Comparison of ENCODE assay signal across 12 cellular contexts in the genomic region with DNA sequence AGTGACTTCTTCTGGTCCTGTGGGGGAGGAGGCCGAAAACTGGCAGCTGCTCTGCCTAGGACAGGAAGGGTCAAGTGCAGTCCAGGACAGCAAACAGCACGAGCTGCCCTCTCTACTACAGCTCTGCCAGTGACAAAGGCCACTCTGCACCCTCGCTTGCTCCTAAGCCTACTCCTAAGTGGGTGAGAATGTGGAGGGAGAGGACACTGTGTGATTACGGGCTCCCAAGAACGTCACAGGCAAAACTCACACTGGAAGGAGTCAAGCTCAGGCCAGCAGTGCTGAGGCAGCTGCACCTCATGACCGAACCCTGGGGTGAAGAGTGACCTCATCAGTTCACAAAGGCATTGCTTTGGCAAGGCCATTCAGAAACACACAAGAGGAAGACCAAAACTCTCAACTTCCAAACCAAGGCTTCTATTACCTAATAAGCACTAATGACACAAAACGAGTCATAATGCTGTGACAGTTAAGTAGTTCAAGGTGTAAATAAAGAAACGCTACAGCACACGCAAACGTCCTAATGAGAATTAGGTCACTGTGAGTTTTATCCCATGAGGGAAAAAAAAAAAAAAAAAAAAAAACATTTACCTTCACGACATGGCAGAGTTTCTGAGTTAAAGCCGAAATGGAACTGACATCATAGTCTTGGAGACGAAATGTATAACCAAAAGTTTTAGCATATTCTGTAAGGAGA. TPM values are rescaled to one million over a fixed set of nuclear protein-coding genes. Genes with fewer than 3 reads are reported as not detected.
DNase-seq lines count a peak whose midpoint lies in the region; ATAC-seq and TF ChIP-seq lines count a peak whose summit lies in the region.
"Had no signal": no experiment of that assay in that cellular context is flagged by ENCODE, and none has a peak within 500 bp of the region (broad histone marks: within the 10 kb centered on the region; RNA-seq: fewer than 3 reads in every experiment).

No MANE protein-coding gene starts in this region.

- no peak for ATAC-seq in WTC11
- no peak for ATAC-seq in GM18520 (IDR thresholded peaks at IDR 0.05; ENCODE audit: unreplicated experiment)

- peaks cover 4% of the 10 kb centered on the region for H3K4me1 ChIP-seq in parathyroid adenoma

- H3K4me3 ChIP-seq in foreskin fibroblast (ENCODE audit: low read depth in 1 of 2, low read length in 2 of 2) (no peak overlapping the region), parathyroid adenoma (ENCODE audit: low read depth, low read length) (no peak overlapping the region)
- H3K4me3 ChIP-seq: cardiac muscle cell had no signal

- no peaks in the 10 kb centered on the region for H3K27me3 Mint-ChIP-seq in WTC11 (ENCODE audit: low read depth)

- peaks cover 66% of the 10 kb centered on the region for H3K36me3 Mint-ChIP-seq in WTC11

- CTCF ChIA-PET in WTC11 (lab: Charles Lee): interaction anchor here (0.7 kb wide), 1 partner anchor 43 kb away, joined by 3 read pairs; no protein-coding TSS in a partner anchor

- peak; percentile 3 for DNase-seq in GM04504 (ENCODE audit: low read depth)
- DNase-seq in WTC11 (ENCODE audit: low spot score): no peak
- peak; percentile 43 to 59 for DNase-seq in foreskin fibroblast
- no peak for DNase-seq in COLO668 (lab: John Stamatoyannopoulos, UW; ENCODE audit: unreplicated experiment)
- no peak for DNase-seq in NCI-H748 treated with DMSO at 0.1 percent for 48 hours (lab: John Stamatoyannopoulos, UW)
- no peak for DNase-seq in GM03348 (ENCODE audit: low spot score)
- DNase-seq: activated CD4-positive, CD25-positive, alpha-beta regulatory T cell treated with anti-CD3 and anti-CD28 coated beads, Interleukin-2, amount 50 U/mL, for 72 hours; hippocampal formation; NCI-H1105 had no signal

- H3K9me3 Mint-ChIP-seq in WTC11: no peaks in the 10 kb centered on the region

- no peaks in the 10 kb centered on the region for H3K4me1 Mint-ChIP-seq in WTC11

- H3K4me2 ChIP-seq in parathyroid adenoma (ENCODE audit: low read length): peak overlapping the region; percentile 48

- H3K27ac Mint-ChIP-seq in WTC11: no peak overlapping the region

- no peaks in the 10 kb centered on the region for H3K36me3 ChIP-seq in parathyroid adenoma (ENCODE audit: control insufficient read depth, insufficient read depth, low read length)

- peak overlapping the region; percentile 29 for H3K27ac ChIP-seq in parathyroid adenoma
- H3K27ac ChIP-seq: cardiac muscle cell had no signal

- peaks cover 2% of the 10 kb centered on the region for H3K79me2 ChIP-seq in parathyroid adenoma

- no peaks in the 10 kb centered on the region for H3K27me3 ChIP-seq in parathyroid adenoma (ENCODE audit: control insufficient read depth, insufficient read depth, low read length)
- H3K27me3 ChIP-seq: cardiac muscle cell had no signal

- no peak overlapping the region for H3K4me3 Mint-ChIP-seq in WTC11

- POLR2A ChIA-PET in WTC11 (lab: Charles Lee): no interaction called here

- TF ChIP-seq CTCF in WTC11 (IDR thresholded peaks at IDR 0.05) (no peak), foreskin fibroblast (IDR thresholded peaks at IDR 0.05; ENCODE audit: low read depth, low read length) (no peak), parathyroid adenoma (IDR thresholded peaks at IDR 0.05) (no peak)

- H3K9me3 ChIP-seq in parathyroid adenoma (ENCODE audit: control insufficient read depth, low read length): no peaks in the 10 kb centered on the region

- H3K9ac ChIP-seq in parathyroid adenoma: no peak overlapping the region

- no peak overlapping the region for H2AFZ ChIP-seq in parathyroid adenoma

TF ChIP-seq in WTC11, 78 proteins besides CTCF, POLR2A, EP300 and RAD21:
- peak; percentile 34; the same call in 1 of the 2 replicates for TF ChIP-seq GABPB1 (CRISPR knock-in tag; IDR thresholded peaks at IDR 0.05)
- TF ChIP-seq, protein P1, sequence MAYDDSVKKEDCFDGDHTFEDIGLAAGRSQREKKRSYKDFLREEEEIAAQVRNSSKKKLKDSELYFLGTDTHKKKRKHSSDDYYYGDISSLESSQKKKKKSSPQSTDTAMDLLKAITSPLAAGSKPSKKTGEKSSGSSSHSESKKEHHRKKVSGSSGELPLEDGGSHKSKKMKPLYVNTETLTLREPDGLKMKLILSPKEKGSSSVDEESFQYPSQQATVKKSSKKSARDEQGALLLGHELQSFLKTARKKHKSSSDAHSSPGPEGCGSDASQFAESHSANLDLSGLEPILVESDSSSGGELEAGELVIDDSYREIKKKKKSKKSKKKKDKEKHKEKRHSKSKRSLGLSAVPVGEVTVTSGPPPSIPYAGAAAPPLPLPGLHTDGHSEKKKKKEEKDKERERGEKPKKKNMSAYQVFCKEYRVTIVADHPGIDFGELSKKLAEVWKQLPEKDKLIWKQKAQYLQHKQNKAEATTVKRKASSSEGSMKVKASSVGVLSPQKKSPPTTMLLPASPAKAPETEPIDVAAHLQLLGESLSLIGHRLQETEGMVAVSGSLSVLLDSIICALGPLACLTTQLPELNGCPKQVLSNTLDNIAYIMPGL (CRISPR knock-in tag; IDR thresholded peaks at IDR 0.05): no peak

RNA-seq across cellular contexts. Expression of a gene that starts 35.1 kb away (rescaled TPM):
- 26.2 to 31.9 TPM (median 28.5 TPM) in 3 replicates for total RNA-seq in WTC11 (2021)

RNA-seq across cellular contexts. Expression of a gene that starts 42.2 kb away (rescaled TPM):
- 38.4 to 43.5 TPM (median 39.4 TPM) in 3 replicates for total RNA-seq in WTC11 (2021)

Comparison
In these comparisons a context has a peak if more than half of its experiments do, and no peak if none do; other contexts are left out.
1. DNase-seq: peak in GM04504 (single experiment) and foreskin fibroblast (2 of 2); none in WTC11 (single experiment), COLO668 (single experiment), NCI-H748 treated with DMSO at 0.1 percent for 48 hours (single experiment) and GM03348 (single experiment).